8 cellular contexts compared by ENCODE assay signal in genomic region chr11:44949160-44950035, GRCh38. TPM values are rescaled to one million over a fixed set of nuclear protein-coding genes. Genes with fewer than 3 reads are reported as not detected.
DNase-seq lines count a peak whose midpoint lies in the region; ATAC-seq lines count a peak whose summit lies in the region.

No MANE protein-coding gene starts in this region.

- ATAC-seq in left ventricle myocardium superior (peak; percentile 27), sciatic nerve (peak; percentile 30), GM18868 (IDR thresholded peaks at IDR 0.05; ENCODE audit: unreplicated experiment) (no peak)

- DNase-seq in EL = peak; percentile 21
- peak; percentile 75 for DNase-seq in NCI-H2227 (lab: John Stamatoyannopoulos, UW; ENCODE audit: unreplicated experiment)
- peak; percentile 44 for DNase-seq in activated naive CD4-positive, alpha-beta T cell treated with anti-CD3 and anti-CD28 coated beads, Interleukin-2, amount 50 U/mL, for 16 hours
- DNase-seq in left ventricle myocardium superior = peak; percentile 66
- no peak for DNase-seq in sciatic nerve (ENCODE audit: low spot score)
- DNase-seq in NK-92 treated with Interleukin-12 subunit alpha and Interleukin-12 subunit beta, amount 100 ng/mL, for 24 hours (lab: John Stamatoyannopoulos, UW) = no peak
- no peak for DNase-seq in mesenteric fat pad (ENCODE audit: low spot score)

- intact Hi-C loops in left ventricle myocardium superior (cut with micrococcal nuclease) = no loop called here
- intact Hi-C loops in sciatic nerve (cut with DNase I) = loop anchor here (10.0 kb wide), 1 partner anchor 1945 kb away; no protein-coding TSS in a partner anchor

RNA-seq across cellular contexts. Expression of gene TP53I11, which starts 1.3 kb away (rescaled TPM):
- total RNA-seq in left ventricle myocardium superior = 45.5 TPM
- total RNA-seq in sciatic nerve = 101 TPM
- 133 TPM for total RNA-seq in mesenteric fat pad

Comparison
In these comparisons a context has a peak if more than half of its experiments do, and no peak if none do; other contexts are left out.
1. DNase-seq: peak in EL (single experiment), NCI-H2227 (single experiment), activated naive CD4-positive, alpha-beta T cell treated with anti-CD3 and anti-CD28 coated beads, Interleukin-2, amount 50 U/mL, for 16 hours (single experiment) and left ventricle myocardium superior (single experiment); none in sciatic nerve (single experiment), NK-92 treated with Interleukin-12 subunit alpha and Interleukin-12 subunit beta, amount 100 ng/mL, for 24 hours (single experiment) and mesenteric fat pad (single experiment).